ENCODE assay signal across 31 cellular contexts in the genomic region with DNA sequence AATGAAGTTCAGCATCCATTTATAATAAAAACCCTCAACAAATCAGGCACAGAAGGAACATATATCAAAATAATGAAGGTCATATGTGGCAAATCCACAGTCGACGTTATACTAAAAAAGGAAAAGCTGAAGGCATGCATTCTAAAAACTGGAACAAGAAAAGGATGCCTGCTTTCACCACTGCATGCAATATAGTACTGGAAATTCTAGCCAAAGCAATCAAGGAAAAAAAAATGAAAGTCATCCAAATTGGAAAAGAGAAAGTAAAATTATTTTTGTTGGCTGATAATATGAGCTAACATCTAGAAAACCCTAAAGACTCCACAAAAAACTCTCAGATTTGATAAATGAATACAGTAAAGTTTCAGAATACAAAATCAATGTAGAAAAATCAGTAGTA.
"Had no signal": no experiment of that assay in that cellular context is flagged by ENCODE, and none has a peak within 500 bp of the region (broad histone marks: within the 10 kb centered on the region; RNA-seq: fewer than 3 reads in every experiment).

No MANE protein-coding gene starts in this region.

- H3K36me3 Mint-ChIP-seq: activated naive CD8-positive, alpha-beta T cell; WTC11 had no signal

- H3K36me3 ChIP-seq: adrenal gland, cardiac muscle cell, colonic mucosa, heart left ventricle had no signal

- H3K4me3 ChIP-seq: adrenal gland, body of pancreas, cardiac muscle cell, colonic mucosa, dorsolateral prefrontal cortex, heart left ventricle had no signal

- H3K27me3 Mint-ChIP-seq: activated CD8-positive, alpha-beta T cell treated with anti-CD3 and anti-CD28 coated beads for 36 hours; activated naive CD8-positive, alpha-beta T cell; activated T-helper 17 cell treated with anti-CD3 and anti-CD28 coated beads, Interleukin-2, amount 50 U/mL, for 72 hours; dendritic cell treated with granulocyte-macrophage colony-stimulating factor and Interleukin-4, amounts not matched to agents 40 ng/mL and 50 ng/mL, for 4 days had no signal

- H3K27ac Mint-ChIP-seq: activated CD8-positive, alpha-beta T cell treated with anti-CD3 and anti-CD28 coated beads for 36 hours; activated naive CD8-positive, alpha-beta T cell; activated T-helper 17 cell treated with anti-CD3 and anti-CD28 coated beads, Interleukin-2, amount 50 U/mL, for 72 hours; dendritic cell treated with granulocyte-macrophage colony-stimulating factor and Interleukin-4, amounts not matched to agents 40 ng/mL and 50 ng/mL, for 4 days; endodermal cell; WTC11 had no signal

- DNase-seq: activated CD4-positive, alpha-beta T cell treated with anti-CD3 and anti-CD28 coated beads for 48 hours; activated CD4-positive, alpha-beta T cell treated with anti-CD3 and anti-CD28 coated beads, Interleukin-2, amount 50 U/mL, for 1 hour; activated CD4-positive, alpha-beta T cell treated with anti-CD3 and anti-CD28 coated beads, Interleukin-2, amount 50 U/mL, for 48 hours; activated CD8-positive, alpha-beta memory T cell treated with anti-CD3 and anti-CD28 coated beads for 24 hours; activated CD8-positive, alpha-beta T cell treated with anti-CD3 and anti-CD28 coated beads for 36 hours; activated effector memory CD4-positive, alpha-beta T cell treated with Interleukin-2 at 50 U/mL for 16 hours; activated gamma-delta T cell treated with Interleukin-2 at 50 U/mL for 16 hours; activated naive CD4-positive, alpha-beta T cell treated with anti-CD3 and anti-CD28 coated beads, Interleukin-2, amount 50 U/mL, for 16 hours; activated naive CD4-positive, alpha-beta T cell treated with Interleukin-2 at 50 U/mL for 16 hours; activated T-cell treated with anti-CD3 and anti-CD28 coated beads, Interleukin-2, amount 50 U/mL, for 4 hours; adrenal gland; amygdala; aorta; body of pancreas; central memory CD4-positive, alpha-beta T cell; cerebellar nuclear complex; colonic mucosa; dorsolateral prefrontal cortex; effector memory CD4-positive, alpha-beta T cell; endodermal cell; foreskin fibroblast; glutamatergic neuron; heart left ventricle; T-helper 2 cell had no signal

- H3K27ac ChIP-seq: adrenal gland, body of pancreas, cardiac muscle cell, colonic mucosa, dorsolateral prefrontal cortex, heart left ventricle, VCaP had no signal

- H3K4me1 ChIP-seq: adrenal gland, body of pancreas, colonic mucosa, heart left ventricle had no signal

- H3K9me3 ChIP-seq: adrenal gland, body of pancreas, colonic mucosa, heart left ventricle had no signal

- H3K4me3 Mint-ChIP-seq: activated CD8-positive, alpha-beta T cell treated with anti-CD3 and anti-CD28 coated beads for 36 hours; activated naive CD8-positive, alpha-beta T cell; activated T-cell treated with anti-CD3 and anti-CD28 coated beads, Interleukin-2, amount 50 U/mL, for 4 hours; activated T-helper 17 cell treated with anti-CD3 and anti-CD28 coated beads, Interleukin-2, amount 50 U/mL, for 72 hours; dendritic cell treated with granulocyte-macrophage colony-stimulating factor and Interleukin-4, amounts not matched to agents 40 ng/mL and 50 ng/mL, for 4 days; endodermal cell; WTC11 had no signal

- H3K4me1 Mint-ChIP-seq: activated T-helper 17 cell treated with anti-CD3 and anti-CD28 coated beads, Interleukin-2, amount 50 U/mL, for 72 hours; endodermal cell; WTC11 had no signal

- H3K27me3 ChIP-seq: adrenal gland, body of pancreas, cardiac muscle cell, colonic mucosa, dorsolateral prefrontal cortex, heart left ventricle had no signal

- H3K9me3 Mint-ChIP-seq: endodermal cell had no signal

- ATAC-seq: activated CD8-positive, alpha-beta T cell treated with anti-CD3 and anti-CD28 coated beads for 36 hours; activated T-cell treated with anti-CD3 and anti-CD28 coated beads, Interleukin-2, amount 50 U/mL, for 4 hours; activated T-helper 17 cell treated with anti-CD3 and anti-CD28 coated beads, Interleukin-2, amount 50 U/mL, for 72 hours; body of pancreas; esophagus mucosa; heart left ventricle; WTC11 had no signal
